ENCODE assay signal across 11 cellular contexts in the genomic region with DNA sequence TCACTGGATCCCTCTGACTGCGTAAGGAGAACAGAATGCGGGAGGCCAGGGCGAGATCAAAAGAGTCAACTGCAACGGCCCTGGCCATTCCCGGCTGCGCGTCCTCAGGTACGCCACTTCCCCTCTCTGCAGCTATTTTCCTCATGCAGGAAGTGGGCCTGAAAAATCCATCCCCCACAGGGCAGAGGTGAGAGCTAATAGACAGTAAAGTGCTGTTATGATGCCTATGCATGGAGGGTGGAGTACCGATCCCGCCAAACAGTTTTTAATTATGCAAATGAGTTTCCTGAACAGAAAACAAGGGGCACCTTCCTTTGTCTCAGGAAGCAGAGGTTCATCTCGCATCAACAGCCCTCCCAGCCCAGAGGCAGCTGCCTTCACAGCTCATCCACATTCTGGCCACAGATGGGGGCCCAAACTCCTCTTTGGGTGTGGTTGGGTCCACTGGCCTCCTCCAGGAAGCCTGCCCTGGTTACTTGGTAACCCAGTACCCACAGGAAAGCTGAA. TPM values are rescaled to one million over a fixed set of nuclear protein-coding genes. Genes with fewer than 3 reads are reported as not detected.
DNase-seq lines count a peak whose midpoint lies in the region; ATAC-seq, FAIRE-seq and TF ChIP-seq lines count a peak whose summit lies in the region.
"Had no signal": no experiment of that assay in that cellular context is flagged by ENCODE, and none has a peak within 500 bp of the region (broad histone marks: within the 10 kb centered on the region; RNA-seq: fewer than 3 reads in every experiment).

No MANE protein-coding gene starts in this region.

- H3K9me3 ChIP-seq in GM12878 (replicated peaks; ENCODE audit: control insufficient read depth, insufficient read depth, low read length) = no peaks in the 10 kb centered on the region; the same call in 2 of the 3 replicates
- H3K9me3 ChIP-seq in transverse colon = no peaks in the 10 kb centered on the region
- H3K9me3 ChIP-seq: BE2C had no signal

- FAIRE-seq in GM12878 (lab: Jason Lieb, UNC) = no peak

- TF ChIP-seq POLR2A in GM12878 (IDR thresholded peaks at IDR 0.05; ENCODE audit: low read depth, low read length) = peak; percentile 38; the same call in 1 of the 2 replicates
- no peak for TF ChIP-seq POLR2A in transverse colon (IDR thresholded peaks at IDR 0.05)

- TF ChIP-seq RAD21 in GM12878 (IDR thresholded peaks at IDR 0.05; ENCODE audit: insufficient read depth, low read depth, low read length) = no peak

- H3K36me3 Mint-ChIP-seq in activated naive CD4-positive, alpha-beta T cell treated with anti-CD3 and anti-CD28 coated beads, Interleukin-2, amount 50 U/mL, for 24 hours = peaks cover 2% of the 10 kb centered on the region

- SMC1A ChIA-PET in GM12878 (lab: Charles Lee; ENCODE audit: uncharacterized antibody, unreplicated experiment) = interaction anchor here (0.6 to 2.0 kb wide), 14 partner anchors 8 to 161 kb away, joined by 3 to 10 read pairs (median 4); no protein-coding TSS in a partner anchor

- H3K4me1 Mint-ChIP-seq in activated naive CD4-positive, alpha-beta T cell treated with anti-CD3 and anti-CD28 coated beads, Interleukin-2, amount 50 U/mL, for 24 hours = peaks cover 66% of the 10 kb centered on the region

- H3K4me3 ChIP-seq in GM12878 = peak overlapping the region; percentile 46; the same call in 1 of the 2 replicates
- H3K4me3 ChIP-seq in transverse colon = no peak overlapping the region

- H3K4me3 Mint-ChIP-seq in activated naive CD4-positive, alpha-beta T cell treated with anti-CD3 and anti-CD28 coated beads, Interleukin-2, amount 50 U/mL, for 24 hours = peak overlapping the region; percentile 61

- RAD21 ChIA-PET in GM12878 (lab: Charles Lee; ENCODE audit: unreplicated experiment) = interaction anchor here (0.7 to 2.2 kb wide), 7 partner anchors 22 to 101 kb away, joined by 3 to 12 read pairs (median 4); no protein-coding TSS in a partner anchor

- CTCF ChIA-PET in GM12878 (lab: Yijun Ruan, JAX) = interaction anchor here (1.1 to 1.3 kb wide), 6 partner anchors 21 to 347 kb away, joined by 3 to 4 read pairs (median 4); no protein-coding TSS in a partner anchor

- intact Hi-C loops in GM12878 (cut with micrococcal nuclease; ENCODE audit: unreplicated experiment) = no loop called here
- intact Hi-C loops in transverse colon (cut with DNase I; ENCODE audit: low total_unique reads) = no loop called here

- peaks cover 68% of the 10 kb centered on the region for H3K4me1 ChIP-seq in GM12878 (ENCODE audit: control insufficient read depth, insufficient read depth, low read length)
- peaks cover 0 to 52% (median 3%) of the 10 kb centered on the region in 4 donors for H3K4me1 ChIP-seq in transverse colon
- H3K4me1 ChIP-seq: BE2C had no signal

- BruUV-seq in GM12878 (replicated peaks; lab: Mats Ljungman, UMichigan) = no TSS peak

- no peak overlapping the region for H2AFZ ChIP-seq in GM12878 (ENCODE audit: control insufficient read depth, low read depth, low read length)

- H3K27ac Mint-ChIP-seq in activated naive CD4-positive, alpha-beta T cell treated with anti-CD3 and anti-CD28 coated beads, Interleukin-2, amount 50 U/mL, for 24 hours = peak overlapping the region; percentile 93

- H3K4me2 ChIP-seq in GM12878 (ENCODE audit: control insufficient read depth, insufficient read depth) = peak overlapping the region; percentile 82

- H4K20me1 ChIP-seq in GM12878 (ENCODE audit: control insufficient read depth, insufficient read depth) = peaks cover 4% of the 10 kb centered on the region; the same call in 1 of the 2 replicates

- POLR2A ChIA-PET in GM12878 (lab: Charles Lee) = interaction anchor here (1.2 to 1.4 kb wide), 2 partner anchors 9 to 32 kb away, joined by 3 to 4 read pairs; a partner anchor contains a TSS

- H3K27ac ChIP-seq in GM12878 (ENCODE audit: control insufficient read depth, insufficient read depth) (peak overlapping the region; percentile 83), transverse colon (peak overlapping the region in 3 of 4 donors; percentile 1 to 60 (median 41))

- ATAC-seq in HG03354 (IDR thresholded peaks at IDR 0.05; ENCODE audit: poor library complexity, severe bottlenecking, unreplicated experiment) (peak; percentile 53), GM12878 (peak; percentile 60), HG02610 (IDR thresholded peaks at IDR 0.05; ENCODE audit: unreplicated experiment) (no peak)
- ATAC-seq: Right ventricle myocardium inferior had no signal

- H3K36me3 ChIP-seq in GM12878 (ENCODE audit: control insufficient read depth in 2 of 2, insufficient read depth in 2 of 2, low read length in 1 of 2) = peaks cover 4 to 7% of the 10 kb centered on the region in 2 experiments; a peak in 3 of 4 replicates
- H3K36me3 ChIP-seq in transverse colon = no peaks in the 10 kb centered on the region
- H3K36me3 ChIP-seq: BE2C had no signal

- peaks cover 97% of the 10 kb centered on the region for H3K79me2 ChIP-seq in GM12878 (ENCODE audit: control insufficient read depth, insufficient read depth, low read length)

- in situ Hi-C loops in GM12878 (cut with MboI) (no loop called here), transverse colon (cut with MboI; ENCODE audit: low pct_ligation_motif_present in 1 of 4, low pct_unique_long_range_greater_than_20kb in 1 of 4, low sequenced_read_pairs in 3 of 4) (no loop called here)

- peak in 1 of 2 experiments; percentile 30; a peak in 1 of 4 replicates for TF ChIP-seq EP300 in GM12878 (IDR thresholded peaks at IDR 0.05; ENCODE audit: borderline replicate concordance in 1 of 2, control insufficient read depth in 1 of 2, low read depth in 2 of 2, low read length in 2 of 2)
- TF ChIP-seq EP300 in transverse colon (IDR thresholded peaks at IDR 0.05; ENCODE audit: low read depth) = no peak

- no peaks in the 10 kb centered on the region for H3K27me3 ChIP-seq in GM12878 (replicated peaks in 1 of 2; ENCODE audit: control insufficient read depth in 2 of 2, insufficient read depth in 2 of 2, low read length in 1 of 2)
- H3K27me3 ChIP-seq in transverse colon = peaks cover 11% of the 10 kb centered on the region
- H3K27me3 ChIP-seq: BE2C had no signal

- 5% methylated on average over 11 of the region's 11 CpGs for WGBS in GM12878 (ENCODE audit: insufficient coverage, insufficient replicate concordance, low lambda C conversion rate, missing lambda C conversion rate)
- 0 to 52% methylated on average over 1 to 11 of the region's 11 CpGs for WGBS in transverse colon (ENCODE audit: low coverage in 1 of 2), 2 donors

- peak overlapping the region; percentile 52 for H3K9ac ChIP-seq in GM12878 (ENCODE audit: control insufficient read depth, insufficient read depth, low read length)

- H3K27me3 Mint-ChIP-seq in activated naive CD4-positive, alpha-beta T cell treated with anti-CD3 and anti-CD28 coated beads, Interleukin-2, amount 50 U/mL, for 24 hours = no peaks in the 10 kb centered on the region

- no peak for TF ChIP-seq CTCF in GM12878 (IDR thresholded peaks at IDR 0.05 in 2 of 3, conservative IDR thresholded peaks at IDR 0.05 in 1 of 3; ENCODE audit: control insufficient read depth in 2 of 3, extremely low read depth in 1 of 3, insufficient read depth in 1 of 3, low read depth in 3 of 3, low read length in 3 of 3)
- no peak for TF ChIP-seq CTCF in transverse colon (IDR thresholded peaks at IDR 0.05)

- no peak for DNase-seq in activated naive CD4-positive, alpha-beta T cell treated with Interleukin-2 at 50 U/mL for 16 hours
- DNase-seq in GM12878 (ENCODE audit: low read depth, low spot score) (peak; percentile 59), transverse colon (peak; percentile 26), C1 segment of cervical spinal cord (lab: John Stamatoyannopoulos, UW) (no peak), superior temporal gyrus (ENCODE audit: extremely low spot score) (no peak)
- DNase-seq: amygdala, BE2C had no signal

- H3K9me3 Mint-ChIP-seq in activated naive CD4-positive, alpha-beta T cell treated with anti-CD3 and anti-CD28 coated beads, Interleukin-2, amount 50 U/mL, for 24 hours = no peaks in the 10 kb centered on the region

TF ChIP-seq in GM12878, 131 proteins besides CTCF, POLR2A, EP300 and RAD21 (continues in another document):
- TF ChIP-seq, protein P1, sequence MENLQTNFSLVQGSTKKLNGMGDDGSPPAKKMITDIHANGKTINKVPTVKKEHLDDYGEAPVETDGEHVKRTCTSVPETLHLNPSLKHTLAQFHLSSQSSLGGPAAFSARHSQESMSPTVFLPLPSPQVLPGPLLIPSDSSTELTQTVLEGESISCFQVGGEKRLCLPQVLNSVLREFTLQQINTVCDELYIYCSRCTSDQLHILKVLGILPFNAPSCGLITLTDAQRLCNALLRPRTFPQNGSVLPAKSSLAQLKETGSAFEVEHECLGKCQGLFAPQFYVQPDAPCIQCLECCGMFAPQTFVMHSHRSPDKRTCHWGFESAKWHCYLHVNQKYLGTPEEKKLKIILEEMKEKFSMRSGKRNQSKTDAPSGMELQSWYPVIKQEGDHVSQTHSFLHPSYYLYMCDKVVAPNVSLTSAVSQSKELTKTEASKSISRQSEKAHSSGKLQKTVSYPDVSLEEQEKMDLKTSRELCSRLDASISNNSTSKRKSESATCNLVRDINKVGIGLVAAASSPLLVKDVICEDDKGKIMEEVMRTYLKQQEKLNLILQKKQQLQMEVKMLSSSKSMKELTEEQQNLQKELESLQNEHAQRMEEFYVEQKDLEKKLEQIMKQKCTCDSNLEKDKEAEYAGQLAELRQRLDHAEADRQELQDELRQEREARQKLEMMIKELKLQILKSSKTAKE (IDR thresholded peaks at IDR 0.05; ENCODE audit: low read depth, poor library complexity, severe bottlenecking) = no peak
- TF ChIP-seq CREM (IDR thresholded peaks at IDR 0.05; ENCODE audit: low read depth) = peak; percentile 11; the same call in 1 of the 2 replicates

RNA-seq across cellular contexts. Expression of a gene that starts 9.3 kb away (rescaled TPM):
- 138 and 148 TPM in 2 replicates for total RNA-seq in GM12878 (2013; cell fraction: nucleolus; rRNA removed)
- total RNA-seq in GM12878 (2014; rRNA removed) (79.5 and 82.6 TPM in 2 replicates), GM12878 (2014; rRNA removed; fragmentation: Illumina TruSeq; extraction: Trizol) (41.9 and 48.6 TPM in 2 replicates), GM12878 (2021) (108 and 114 TPM in 2 replicates), transverse colon (10 to 100 TPM; 10.9 to 29.9 (median 16.6) TPM)
- 23.6 TPM for polyA plus RNA-seq in GM12878 (2011; ENCODE audit: low read depth)
- polyA plus RNA-seq in GM12878 (2011; rRNA removed) (16.3 and 29.3 TPM in 2 replicates), GM12878 (2014; fragmentation: Illumina TruSeq; extraction: Trizol) (25.2 and 49.0 TPM in 2 replicates), GM12878 (2014; fragmentation: Nextera tagmentation; extraction: Ambion mirVana) (1 to 10 TPM; 2.6 to 6.7 TPM), GM12878 (2014; rRNA removed) (60.5 and 76.1 TPM in 2 replicates), GM12878 (2016; fragmentation: Nextera tagmentation; extraction: Ambion mirVana) (10 to 100 TPM; 17.7 to 22.1 TPM)
- 30.8 and 32.4 TPM in 2 replicates for polyA plus RNA-seq in GM12878 (2011; cell fraction: cytosol; rRNA removed)
- polyA plus RNA-seq in GM12878 (2011; cell fraction: nucleus; rRNA removed) = 74.6 and 90.7 TPM in 2 replicates
- polyA plus RNA-seq in GM12878 (2012) = 56.3 and 62.3 TPM in 2 replicates
- 42.1 and 65.5 TPM in 2 replicates for polyA minus RNA-seq in GM12878 (2011; rRNA and poly(A)+ RNA removed)
- 21.6 and 22.1 TPM in 2 replicates for polyA minus RNA-seq in GM12878 (2011; cell fraction: cytosol; rRNA and poly(A)+ RNA removed)
- polyA minus RNA-seq in GM12878 (2011; cell fraction: nucleus; rRNA and poly(A)+ RNA removed) = 31.8 and 50.9 TPM in 2 replicates

Comparison
In these comparisons a context has a peak if more than half of its experiments do, and no peak if none do; other contexts are left out.
1. DNase-seq: peak in GM12878 (single experiment) and transverse colon (single experiment); none in activated naive CD4-positive, alpha-beta T cell treated with Interleukin-2 at 50 U/mL for 16 hours (single experiment), C1 segment of cervical spinal cord (0 of 14) and superior temporal gyrus (single experiment).